ENCODE assay signal across 1 cellular context in the genomic region with DNA sequence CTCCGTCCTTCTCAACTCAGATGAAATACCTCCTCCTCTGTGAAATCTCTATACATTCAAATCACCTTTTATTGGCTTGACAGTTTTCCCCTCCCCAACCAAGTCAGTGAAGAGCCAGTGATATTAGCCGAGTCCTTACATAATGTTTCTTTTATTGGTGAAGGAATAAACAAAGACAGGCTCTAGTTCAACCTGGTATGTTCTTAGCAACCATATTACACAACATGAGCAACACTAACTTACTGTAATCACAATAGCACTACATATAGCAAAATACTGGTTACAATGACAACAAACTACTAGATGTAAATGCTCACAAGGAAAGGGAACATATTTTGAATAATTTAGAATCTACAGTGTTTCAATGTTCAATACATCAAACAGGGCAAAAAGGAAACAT.
TF ChIP-seq lines count a peak whose summit lies in the region.

No MANE protein-coding gene starts in this region.

TF ChIP-seq in H1, 55 proteins besides CTCF, POLR2A, EP300 and RAD21:
- TF ChIP-seq PHF8 (conservative IDR thresholded peaks at IDR 0.05; ENCODE audit: low read depth, low read length) (no peak), BACH1 (IDR thresholded peaks at IDR 0.05; ENCODE audit: low read length) (no peak), E2F6 (IDR thresholded peaks at IDR 0.05) (no peak), SIN3A (conservative IDR thresholded peaks at IDR 0.05 in 1 of 2, IDR thresholded peaks at IDR 0.05 in 1 of 2; ENCODE audit: low read depth in 1 of 2, low read length in 2 of 2) (no peak), USF2 (IDR thresholded peaks at IDR 0.05; ENCODE audit: low read length) (no peak), SUZ12 (IDR thresholded peaks at IDR 0.05; ENCODE audit: low read length) (no peak), NANOG (IDR thresholded peaks at IDR 0.05; ENCODE audit: insufficient read depth, low read depth, low read length, poor library complexity, severe bottlenecking) (no peak), TEAD4 (IDR thresholded peaks at IDR 0.05; ENCODE audit: low read depth, low read length) (no peak), HDAC2 (IDR thresholded peaks at IDR 0.05; ENCODE audit: borderline replicate concordance in 1 of 2, low read depth in 2 of 2, low read length in 2 of 2) (no peak), MAFK (IDR thresholded peaks at IDR 0.05; ENCODE audit: low read depth, low read length) (no peak), KDM5A (IDR thresholded peaks at IDR 0.05; ENCODE audit: low read length) (no peak)
